Comparison of ENCODE assay signal across 15 cellular contexts in the genomic region with DNA sequence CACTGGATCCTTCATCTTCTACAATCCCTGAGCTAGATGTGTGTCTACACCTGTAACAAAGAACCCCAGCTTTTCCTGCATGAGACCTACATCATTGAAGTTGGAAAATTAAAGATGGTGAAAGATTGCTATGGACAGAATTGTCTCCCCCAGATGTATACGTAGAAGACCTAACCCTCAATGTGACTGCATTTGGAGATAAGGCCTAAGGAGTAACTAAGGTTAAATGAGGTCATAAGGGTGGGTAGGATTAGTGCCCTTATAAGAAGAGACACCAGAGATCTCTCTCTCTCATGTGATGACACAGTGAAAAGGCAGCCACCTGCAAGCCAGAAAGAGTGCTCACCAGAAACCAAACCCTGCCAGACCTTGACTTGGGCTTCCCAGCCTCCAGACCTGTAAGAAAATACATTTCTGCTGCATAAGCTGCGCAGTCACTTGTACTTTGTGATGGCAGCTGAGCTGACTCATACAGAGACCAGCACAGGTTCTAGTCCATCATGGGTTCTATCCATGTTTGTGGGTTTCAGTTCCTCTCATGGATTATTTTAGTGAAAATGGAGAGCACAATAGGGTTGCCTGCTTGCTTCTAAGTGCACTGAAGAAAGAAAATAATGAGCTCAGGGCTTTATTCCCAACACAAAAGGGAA.
DNase-seq lines count a peak whose midpoint lies in the region; ATAC-seq and TF ChIP-seq lines count a peak whose summit lies in the region.
"Had no signal": no experiment of that assay in that cellular context is flagged by ENCODE, and none has a peak within 500 bp of the region (broad histone marks: within the 10 kb centered on the region; RNA-seq: fewer than 3 reads in every experiment).

No MANE protein-coding gene starts in this region.

- TF ChIP-seq CTCF in upper lobe of right lung (IDR thresholded peaks at IDR 0.05) (no peak), adrenal gland (IDR thresholded peaks at IDR 0.05) (no peak)

- DNase-seq in SIG-M5 treated with dmso at 0.1 percent for 504 hours (lab: John Stamatoyannopoulos, UW; ENCODE audit: unreplicated experiment): peak; percentile 34
- no peak for DNase-seq in SIG-M5 (lab: John Stamatoyannopoulos, UW)
- no peak for DNase-seq in upper lobe of right lung
- no peak for DNase-seq in NOMO-1 treated with dmso at 0.1 percent for 144 hours (lab: John Stamatoyannopoulos, UW; ENCODE audit: unreplicated experiment)
- no peak for DNase-seq in stimulated activated CD4-positive, alpha-beta T cell treated with anti-CD3 and anti-CD28 coated beads, Interleukin-2, amount 100 ng/mL, for 48 hours
- no peak for DNase-seq in adrenal gland
- DNase-seq: activated T-cell treated with anti-CD3 and anti-CD28 coated beads, Interleukin-2, amount 50 U/mL, for 48 hours; DND-41; esophagus squamous epithelium; H9 had no signal

- H3K36me3 ChIP-seq in upper lobe of right lung (no peaks in the 10 kb centered on the region), adrenal gland (replicated peaks in 1 of 2) (no peaks in the 10 kb centered on the region)
- H3K36me3 ChIP-seq: breast epithelium, esophagus squamous epithelium had no signal

- intact Hi-C loops in upper lobe of right lung (cut with DNase I): no loop called here
- intact Hi-C loops in adrenal gland (cut with DNase I): no loop called here

- ATAC-seq in HG02678 (IDR thresholded peaks at IDR 0.05; ENCODE audit: unreplicated experiment) (peak; percentile 94), HG03442 (IDR thresholded peaks at IDR 0.05; ENCODE audit: unreplicated experiment) (peak; percentile 97), upper lobe of right lung (no peak)

- H3K27ac ChIP-seq in upper lobe of right lung: no peak overlapping the region
- H3K27ac ChIP-seq in adrenal gland: no peak overlapping the region
- H3K27ac ChIP-seq: 22Rv1, breast epithelium, esophagus squamous epithelium, VCaP had no signal

- no peaks in the 10 kb centered on the region for H3K4me1 ChIP-seq in upper lobe of right lung
- no peaks in the 10 kb centered on the region for H3K4me1 ChIP-seq in adrenal gland (replicated peaks in 1 of 2)
- H3K4me1 ChIP-seq: breast epithelium, esophagus squamous epithelium had no signal

- H3K27me3 ChIP-seq in upper lobe of right lung (no peaks in the 10 kb centered on the region), adrenal gland (no peaks in the 10 kb centered on the region)
- H3K27me3 ChIP-seq: breast epithelium, esophagus squamous epithelium had no signal

- H3K4me3 ChIP-seq in upper lobe of right lung (no peak overlapping the region), adrenal gland (no peak overlapping the region)
- H3K4me3 ChIP-seq: breast epithelium, esophagus squamous epithelium had no signal

- WGBS in adrenal gland, 4 donors: 84 to 93% (median 88%) methylated on average over 2 of the region's 2 CpGs

- no peaks in the 10 kb centered on the region for H3K9me3 ChIP-seq in upper lobe of right lung
- H3K9me3 ChIP-seq in adrenal gland (replicated peaks in 1 of 3): no peaks in the 10 kb centered on the region
- H3K9me3 ChIP-seq: esophagus squamous epithelium had no signal

- TF ChIP-seq POLR2A in adrenal gland (IDR thresholded peaks at IDR 0.05): no peak
